Comparison of ENCODE assay signal across 8 cellular contexts in genomic region chr1:31771891-31772668, GRCh38. TPM values are rescaled to one million over a fixed set of nuclear protein-coding genes. Genes with fewer than 3 reads are reported as not detected.
A peak's percentile ranks its signal among the peaks of the same experiment; 100 is the strongest.
DNase-seq lines count a peak whose midpoint lies in the region; ATAC-seq and TF ChIP-seq lines count a peak whose summit lies in the region.

No MANE protein-coding gene starts in this region.

- in situ Hi-C loops in G401 (cut with HindIII; ENCODE audit: low sequenced_read_pairs), result no loop called here

- H3K36me3 ChIP-seq in gastroesophageal sphincter (no peaks in the 10 kb centered on the region), prostate gland (no peaks in the 10 kb centered on the region)

- H3K27me3 ChIP-seq in gastroesophageal sphincter (peaks cover 66% of the 10 kb centered on the region), prostate gland (replicated peaks; ENCODE audit: insufficient read depth) (peaks cover 6% of the 10 kb centered on the region)

- DNase-seq in G401 (ENCODE audit: low spot score) (peak; percentile 40), foreskin melanocyte (no peak), prostate gland (ENCODE audit: low spot score) (no peak), H4 (ENCODE audit: low spot score) (no peak), NK-92 (lab: John Stamatoyannopoulos, UW; ENCODE audit: unreplicated experiment) (no peak)
- DNase-seq in activated T-cell treated with anti-CD3 and anti-CD28 coated beads, Interleukin-2, amount 50 U/mL, for 1 hour, result peak; percentile 56
- DNase-seq in stimulated activated CD4-positive, alpha-beta T cell treated with anti-CD3 and anti-CD28 coated beads, Interleukin-12 subunit alpha, Interleukin-12 subunit beta, amount 100 ng/mL, for 24 hours (ENCODE audit: low read depth in 2 of 2), result peak; percentile 37 to 39

- H3K27ac ChIP-seq in gastroesophageal sphincter (no peak overlapping the region), prostate gland (no peak overlapping the region)

- H3K4me3 ChIP-seq in gastroesophageal sphincter (peak overlapping the region in 1 of 2 donors; percentile 34), prostate gland (peak overlapping the region in 1 of 2 donors; percentile 11)

- TF ChIP-seq EP300 in gastroesophageal sphincter (IDR thresholded peaks at IDR 0.05), result no peak

- intact Hi-C loops in prostate gland (cut with DNase I), result no loop called here

- WGBS in gastroesophageal sphincter (ENCODE audit: low coverage in 1 of 2), 2 donors, result 0% methylated on average over 2 of the region's 68 CpGs; no CpG with 5 or more reads in 1 of the 2 donors
- 8% methylated on average over 68 of the region's 68 CpGs for WGBS in prostate gland

- peak; percentile 23 for ATAC-seq in gastroesophageal sphincter

- TF ChIP-seq POLR2A in gastroesophageal sphincter (IDR thresholded peaks at IDR 0.05) (no peak), prostate gland (IDR thresholded peaks at IDR 0.05) (no peak)

- H3K4me1 ChIP-seq in gastroesophageal sphincter, result peaks cover 0 to 25% (median 14%) of the 10 kb centered on the region in 3 donors
- no peaks in the 10 kb centered on the region for H3K4me1 ChIP-seq in prostate gland (replicated peaks)

- TF ChIP-seq CTCF in gastroesophageal sphincter (IDR thresholded peaks at IDR 0.05) (peak in 3 of 4 experiments; percentile 3 to 23 (median 8)), prostate gland (IDR thresholded peaks at IDR 0.05) (peak in 1 of 4 experiments; percentile 10)

- no peaks in the 10 kb centered on the region for H3K9me3 ChIP-seq in gastroesophageal sphincter
- no peaks in the 10 kb centered on the region for H3K9me3 ChIP-seq in prostate gland

RNA-seq across cellular contexts. Expression of gene ADGRB2, which starts 7.9 kb away (rescaled TPM):
- total RNA-seq in G401 (2014; rRNA removed; shearing (Covaris generic)), result 45.4 and 49.5 TPM in 2 replicates
- total RNA-seq in gastroesophageal sphincter (1 to 10 TPM; 1.7 to 6.0 (median 3.2) TPM), prostate gland (10 to 100 TPM in 1 of 2 donors, 1 to 10 TPM in 1; 3.0 to 10.2 TPM)
- 2.4 and 3.5 TPM in 2 replicates for total RNA-seq in H4 (2014; rRNA removed; shearing (Covaris generic))

RNA-seq across cellular contexts. Expression of gene SPOCD1, which starts 43.7 kb away (rescaled TPM):
- total RNA-seq in G401 (2014; rRNA removed; shearing (Covaris generic)), result 11.8 and 25.3 TPM in 2 replicates
- total RNA-seq in gastroesophageal sphincter (1 to 10 TPM in 2 of 4 donors, under 1 TPM in 1, not detected in 1; 0.27 to 1.6 (median 1.3) TPM), prostate gland (10 to 100 TPM in 1 of 2 donors, not detected in 1; 21.6 TPM)
- total RNA-seq in H4 (2014; rRNA removed; shearing (Covaris generic)), result 3.6 and 9.9 TPM in 2 replicates

Comparison
In these comparisons a context has a peak if more than half of its experiments do, and no peak if none do; other contexts are left out.
1. DNase-seq: peak in G401 (single experiment), activated T-cell treated with anti-CD3 and anti-CD28 coated beads, Interleukin-2, amount 50 U/mL, for 1 hour (single experiment) and stimulated activated CD4-positive, alpha-beta T cell treated with anti-CD3 and anti-CD28 coated beads, Interleukin-12 subunit alpha, Interleukin-12 subunit beta, amount 100 ng/mL, for 24 hours (2 of 2); none in foreskin melanocyte (single experiment), prostate gland (single experiment), H4 (single experiment) and NK-92 (single experiment).